ENCODE assay signal across 10 cellular contexts in the genomic region with DNA sequence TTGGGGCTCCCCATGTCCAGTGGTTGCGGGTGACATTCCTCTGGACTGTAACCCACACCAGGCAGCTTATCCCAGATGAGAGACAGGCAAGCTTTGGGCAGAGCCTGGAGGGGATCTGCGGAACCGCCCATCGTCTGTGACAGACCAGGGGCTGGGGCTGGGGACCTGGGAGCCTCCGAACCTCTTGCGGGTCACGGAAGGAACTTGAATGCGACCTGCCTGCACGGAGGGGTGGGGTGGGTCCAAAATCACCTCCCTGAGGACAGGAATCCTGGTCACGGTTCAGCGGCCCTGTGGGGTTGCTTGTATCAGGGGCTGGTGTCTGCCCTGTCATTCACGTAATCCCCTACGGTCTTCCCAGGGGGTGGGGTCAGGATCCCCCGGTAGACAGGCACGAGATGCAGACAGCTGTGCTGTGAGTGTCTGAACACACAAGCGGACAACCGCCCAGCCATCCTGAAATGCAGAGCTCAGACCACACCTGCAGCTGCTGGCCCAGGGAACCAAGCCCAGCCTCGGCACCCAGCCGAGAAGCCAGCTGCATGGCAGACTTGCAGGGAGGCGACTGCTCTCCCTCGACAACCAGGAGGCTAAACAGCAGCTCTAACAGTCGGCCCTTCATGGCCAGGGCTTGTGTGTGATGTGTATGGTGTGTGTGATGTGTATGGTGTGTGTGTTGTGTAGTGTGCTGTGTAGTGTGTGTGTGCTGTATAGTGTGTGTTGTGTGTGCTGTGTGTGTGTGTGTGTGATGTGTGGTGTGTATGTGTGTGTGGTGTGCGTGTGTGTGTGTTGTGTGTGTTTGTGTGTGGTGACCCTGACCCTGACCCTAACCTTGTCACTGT.
DNase-seq lines count a peak whose midpoint lies in the region; ATAC-seq and TF ChIP-seq lines count a peak whose summit lies in the region.
"Had no signal": no experiment of that assay in that cellular context is flagged by ENCODE, and none has a peak within 500 bp of the region (broad histone marks: within the 10 kb centered on the region; RNA-seq: fewer than 3 reads in every experiment).

No MANE protein-coding gene starts in this region.

- H3K36me3 ChIP-seq in left ventricle myocardium inferior, result no peaks in the 10 kb centered on the region

- no peaks in the 10 kb centered on the region for H3K4me1 ChIP-seq in right cardiac atrium (ENCODE audit: control insufficient read depth, insufficient read depth, low read length)
- H3K4me1 ChIP-seq in left ventricle myocardium inferior, result no peaks in the 10 kb centered on the region

- no peak for TF ChIP-seq CTCF in left ventricle myocardium inferior (IDR thresholded peaks at IDR 0.05; ENCODE audit: borderline replicate concordance)

- peak in 2 of 3 donors; percentile 29 to 34 for DNase-seq in right cardiac atrium
- no peak for DNase-seq in left ventricle myocardium inferior
- peak; percentile 69 for DNase-seq in NCI-H69 (lab: John Stamatoyannopoulos, UW)
- DNase-seq in inferior parietal cortex (ENCODE audit: extremely low spot score), result peak; percentile 31
- no peak for DNase-seq in activated CD4-positive, alpha-beta T cell treated with anti-CD3 and anti-CD28 coated beads for 1 hour
- DNase-seq in stimulated activated CD4-positive, alpha-beta T cell treated with anti-CD3 and anti-CD28 coated beads, Interleukin-2, amount 100 ng/mL, for 48 hours, result no peak
- DNase-seq: activated CD4-positive, alpha-beta T cell treated with anti-CD3 and anti-CD28 coated beads, Interleukin-2, amount 10 ng/mL, durations not matched to agents 24 days and 14 days; endodermal cell had no signal

- WGBS in right cardiac atrium, result 44% methylated on average over 23 of the region's 23 CpGs

- H3K27me3 ChIP-seq in right cardiac atrium (ENCODE audit: control insufficient read depth, insufficient read depth), result no peaks in the 10 kb centered on the region
- H3K27me3 ChIP-seq in left ventricle myocardium inferior (ENCODE audit: low read depth), result peaks cover 86% of the 10 kb centered on the region

- no peak for ATAC-seq in right cardiac atrium
- no peak for ATAC-seq in GM19455 (IDR thresholded peaks at IDR 0.05; ENCODE audit: unreplicated experiment)
- ATAC-seq in HG03571 (IDR thresholded peaks at IDR 0.05; ENCODE audit: unreplicated experiment), result no peak

- H3K4me3 ChIP-seq in right cardiac atrium (ENCODE audit: low read length), result no peak overlapping the region
- H3K4me3 ChIP-seq in left ventricle myocardium inferior, result no peak overlapping the region

- H3K27ac ChIP-seq in right cardiac atrium (ENCODE audit: low read length), result no peak overlapping the region
- H3K27ac ChIP-seq in left ventricle myocardium inferior (replicated peaks), result no peak overlapping the region

- no peaks in the 10 kb centered on the region for H3K9me3 ChIP-seq in right cardiac atrium (ENCODE audit: control insufficient read depth, low read length)
- no peaks in the 10 kb centered on the region for H3K9me3 ChIP-seq in left ventricle myocardium inferior (replicated peaks)

- intact Hi-C loops in right cardiac atrium (cut with DNase I) (no loop called here), left ventricle myocardium inferior (cut with micrococcal nuclease) (no loop called here)

Comparison
In these comparisons a context has a peak if more than half of its experiments do, and no peak if none do; other contexts are left out.
1. DNase-seq: peak in right cardiac atrium (2 of 3), NCI-H69 (single experiment) and inferior parietal cortex (single experiment); none in left ventricle myocardium inferior (single experiment), activated CD4-positive, alpha-beta T cell treated with anti-CD3 and anti-CD28 coated beads for 1 hour (single experiment) and stimulated activated CD4-positive, alpha-beta T cell treated with anti-CD3 and anti-CD28 coated beads, Interleukin-2, amount 100 ng/mL, for 48 hours (0 of 2).